Comparison of ENCODE assay signal across 14 cellular contexts in genomic region chr17:35865412-35866355, GRCh38. TPM values are rescaled to one million over a fixed set of nuclear protein-coding genes. Genes with fewer than 3 reads are reported as not detected.
DNase-seq lines count a peak whose midpoint lies in the region; ATAC-seq lines count a peak whose summit lies in the region.
"Had no signal": no experiment of that assay in that cellular context is flagged by ENCODE, and none has a peak within 500 bp of the region (broad histone marks: within the 10 kb centered on the region; RNA-seq: fewer than 3 reads in every experiment).

No MANE protein-coding gene starts in this region.

- ATAC-seq in stimulated activated memory B cell treated with anti-CD40 and anti-IgM and Interleukin-4, amounts not matched to agents 10 μg/mL and 1 μg/mL and 100 μg/mL, for 72 hours = no peak
- ATAC-seq: Right ventricle myocardium inferior had no signal

- H3K4me3 Mint-ChIP-seq in stimulated activated memory B cell treated with anti-CD40 and anti-IgM and Interleukin-4, amounts not matched to agents 10 μg/mL and 1 μg/mL and 100 μg/mL, for 72 hours = no peak overlapping the region

- DNase-seq in NOMO-1 treated with DMSO at 0.1 percent for 48 hours (lab: John Stamatoyannopoulos, UW; ENCODE audit: unreplicated experiment) (peak; percentile 18), NOMO-1 (lab: John Stamatoyannopoulos, UW; ENCODE audit: unreplicated experiment in 2 of 2) (no peak), HT1080 (ENCODE audit: low read depth) (peak; percentile 63), astrocyte of the hippocampus (ENCODE audit: low read depth, low spot score) (peak; percentile 56), myocyte (ENCODE audit: low read depth) (peak; percentile 67), COLO829 (ENCODE audit: low spot score) (no peak), medulla oblongata (ENCODE audit: extremely low spot score) (no peak)
- DNase-seq: left ventricle myocardium inferior, MG63, NCI-H510A, spleen had no signal

- peaks cover 8% of the 10 kb centered on the region for H3K36me3 Mint-ChIP-seq in stimulated activated memory B cell treated with anti-CD40 and anti-IgM and Interleukin-4, amounts not matched to agents 10 μg/mL and 1 μg/mL and 100 μg/mL, for 72 hours

- no peak overlapping the region for H3K27ac Mint-ChIP-seq in stimulated activated memory B cell treated with anti-CD40 and anti-IgM and Interleukin-4, amounts not matched to agents 10 μg/mL and 1 μg/mL and 100 μg/mL, for 72 hours

- no peaks in the 10 kb centered on the region for H3K27me3 Mint-ChIP-seq in stimulated activated memory B cell treated with anti-CD40 and anti-IgM and Interleukin-4, amounts not matched to agents 10 μg/mL and 1 μg/mL and 100 μg/mL, for 72 hours

- no peaks in the 10 kb centered on the region for H3K9me3 Mint-ChIP-seq in stimulated activated memory B cell treated with anti-CD40 and anti-IgM and Interleukin-4, amounts not matched to agents 10 μg/mL and 1 μg/mL and 100 μg/mL, for 72 hours

- H3K4me1 Mint-ChIP-seq in stimulated activated memory B cell treated with anti-CD40 and anti-IgM and Interleukin-4, amounts not matched to agents 10 μg/mL and 1 μg/mL and 100 μg/mL, for 72 hours = no peaks in the 10 kb centered on the region

RNA-seq across cellular contexts. Expression of gene HEATR9, which starts 3.0 kb away (rescaled TPM):
- not detected in 2 replicates for total RNA-seq in HT1080 (2014; rRNA removed; shearing (Covaris generic))
- not detected in 2 replicates for polyA plus RNA-seq in HT1080 (2015; cell fraction: cytosol; rRNA removed)
- not detected in 2 replicates for polyA plus RNA-seq in HT1080 (2015; cell fraction: nucleus; rRNA removed)
- total RNA-seq in myocyte = not detected in 2 replicates
- polyA plus RNA-seq in myocyte (2012) = 0.04 TPM
- total RNA-seq: left ventricle myocardium inferior, Right ventricle myocardium inferior, vagina had no signal

RNA-seq across cellular contexts. Expression of gene CCL5, which starts 14.5 kb away (rescaled TPM):
- not detected in 2 replicates for total RNA-seq in HT1080 (2014; rRNA removed; shearing (Covaris generic))
- polyA plus RNA-seq in HT1080 (2015; cell fraction: cytosol; rRNA removed) = 0.08 and 0.15 TPM in 2 replicates
- not detected in 2 replicates for polyA plus RNA-seq in HT1080 (2015; cell fraction: nucleus; rRNA removed)
- total RNA-seq in myocyte = 0.11 and 0.62 TPM in 2 replicates
- 0.25 TPM for polyA plus RNA-seq in myocyte (2012)

RNA-seq across cellular contexts. Expression of gene TAF15, which starts 56.4 kb away (rescaled TPM):
- 27.5 and 41.3 TPM in 2 replicates for total RNA-seq in HT1080 (2014; rRNA removed; shearing (Covaris generic))
- 120 and 166 TPM in 2 replicates for polyA plus RNA-seq in HT1080 (2015; cell fraction: cytosol; rRNA removed)
- 176 and 193 TPM in 2 replicates for polyA plus RNA-seq in HT1080 (2015; cell fraction: nucleus; rRNA removed)
- total RNA-seq in myocyte = 25.1 and 25.7 TPM in 2 replicates
- 130 TPM for polyA plus RNA-seq in myocyte (2012)

Comparison
In these comparisons a context has a peak if more than half of its experiments do, and no peak if none do; other contexts are left out.
1. DNase-seq: peak in NOMO-1 treated with DMSO at 0.1 percent for 48 hours (single experiment), HT1080 (single experiment), astrocyte of the hippocampus (single experiment) and myocyte (single experiment); none in NOMO-1 (0 of 2), COLO829 (single experiment) and medulla oblongata (single experiment).